Comparison of ENCODE assay signal across 8 cellular contexts in the genomic region with DNA sequence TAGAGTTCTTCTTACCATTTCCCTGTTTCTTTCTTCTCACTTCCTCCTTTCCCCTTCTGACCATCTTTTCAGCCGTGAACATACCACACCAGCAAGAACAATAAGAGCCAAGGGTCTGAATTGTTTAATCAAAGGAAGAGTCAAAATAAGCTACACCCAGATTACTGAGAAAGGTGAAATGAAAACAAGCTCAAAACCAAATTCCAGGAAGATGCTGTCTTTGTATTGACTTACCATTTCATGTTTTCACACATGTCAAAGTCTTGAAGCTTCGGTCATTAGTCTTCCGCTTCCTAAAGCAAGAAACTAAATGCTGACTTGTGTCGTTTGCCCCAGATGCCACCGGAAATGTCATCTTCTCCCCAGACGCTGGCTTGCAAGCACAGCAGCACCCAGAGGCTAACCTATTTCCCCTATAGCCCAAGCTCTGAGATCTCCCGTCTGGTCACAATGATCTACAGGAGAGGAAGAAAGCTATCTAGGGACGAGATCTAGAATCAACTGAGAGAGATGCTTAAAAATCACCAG.
DNase-seq lines count a peak whose midpoint lies in the region; ATAC-seq, FAIRE-seq and TF ChIP-seq lines count a peak whose summit lies in the region.

No MANE protein-coding gene starts in this region.

- peak; percentile 73 for ATAC-seq in HG03521 (IDR thresholded peaks at IDR 0.05; ENCODE audit: unreplicated experiment)
- ATAC-seq in right cardiac atrium: peak; percentile 57 to 61
- ATAC-seq in thoracic aorta (ENCODE audit: insufficient number of reproducible peaks, low FRiP score, low read depth): no peak

- H3K4me3 ChIP-seq in right cardiac atrium (ENCODE audit: low read length) (no peak overlapping the region), thoracic aorta (peak overlapping the region; percentile 39)

- H3K9me3 ChIP-seq in right cardiac atrium (ENCODE audit: control insufficient read depth, low read length): no peaks in the 10 kb centered on the region
- no peaks in the 10 kb centered on the region for H3K9me3 ChIP-seq in thoracic aorta

- peak; percentile 48 to 55 for DNase-seq in stimulated activated CD4-positive, alpha-beta T cell treated with anti-CD3 and anti-CD28 coated beads, Interleukin-12 subunit alpha, Interleukin-12 subunit beta, amount 100 ng/mL, for 24 hours (ENCODE audit: low read depth in 2 of 2)
- DNase-seq in stimulated activated CD4-positive, alpha-beta T cell treated with anti-CD3 and anti-CD28 coated beads, Interleukin-2, amount 100 ng/mL, for 48 hours: no peak
- peak; percentile 58 for DNase-seq in activated CD4-positive, alpha-beta T cell treated with anti-CD3 and anti-CD28 coated beads, Interleukin-2, amount 50 U/mL, for 1 hour
- DNase-seq in right cardiac atrium (peak in 1 of 3 donors; percentile 52), thoracic aorta (ENCODE audit: low spot score) (no peak), H4 (ENCODE audit: low spot score) (no peak), urothelium cell line (ENCODE audit: low spot score) (no peak)

- intact Hi-C loops in right cardiac atrium (cut with DNase I): no loop called here

- H3K27me3 ChIP-seq in right cardiac atrium (ENCODE audit: control insufficient read depth, insufficient read depth) (no peaks in the 10 kb centered on the region), thoracic aorta (replicated peaks; ENCODE audit: insufficient read depth) (no peaks in the 10 kb centered on the region)

- no peak for FAIRE-seq in urothelium cell line (lab: Jason Lieb, UNC)

- WGBS in right cardiac atrium: 85% methylated on average over 8 of the region's 8 CpGs

- H3K36me3 ChIP-seq in thoracic aorta: no peaks in the 10 kb centered on the region

- H3K27ac ChIP-seq in right cardiac atrium (ENCODE audit: low read length) (no peak overlapping the region), thoracic aorta (no peak overlapping the region)

- no peak for TF ChIP-seq CTCF in thoracic aorta (IDR thresholded peaks at IDR 0.05)

- H3K4me1 ChIP-seq in right cardiac atrium (ENCODE audit: control insufficient read depth, insufficient read depth, low read length) (no peaks in the 10 kb centered on the region), thoracic aorta (ENCODE audit: control insufficient read depth in 1 of 2, low read depth in 2 of 2) (peaks cover 4 to 6% of the 10 kb centered on the region in 2 donors)

Comparison
In these comparisons a context has a peak if more than half of its experiments do, and no peak if none do; other contexts are left out.
1. DNase-seq: peak in stimulated activated CD4-positive, alpha-beta T cell treated with anti-CD3 and anti-CD28 coated beads, Interleukin-12 subunit alpha, Interleukin-12 subunit beta, amount 100 ng/mL, for 24 hours (2 of 2) and activated CD4-positive, alpha-beta T cell treated with anti-CD3 and anti-CD28 coated beads, Interleukin-2, amount 50 U/mL, for 1 hour (single experiment); none in stimulated activated CD4-positive, alpha-beta T cell treated with anti-CD3 and anti-CD28 coated beads, Interleukin-2, amount 100 ng/mL, for 48 hours (0 of 2), thoracic aorta (single experiment), H4 (single experiment) and urothelium cell line (single experiment).